ENCODE assay signal across 9 cellular contexts in genomic region chr20:2172305-2173175, GRCh38.
A peak's percentile ranks its signal among the peaks of the same experiment; 100 is the strongest.
DNase-seq lines count a peak whose midpoint lies in the region; ATAC-seq and TF ChIP-seq lines count a peak whose summit lies in the region.
"Had no signal": no experiment of that assay in that cellular context is flagged by ENCODE, and none has a peak within 500 bp of the region (broad histone marks: within the 10 kb centered on the region; RNA-seq: fewer than 3 reads in every experiment).

No MANE protein-coding gene starts in this region.

- TF ChIP-seq CTCF in PC-3 (conservative IDR thresholded peaks at IDR 0.05; ENCODE audit: low read depth, low read length) (peak; percentile 95), neural progenitor cell (IDR thresholded peaks at IDR 0.05) (peak; percentile 97), stomach (IDR thresholded peaks at IDR 0.05) (peak in 5 of 7 experiments; percentile 81 to 92 (median 85))

- H3K9me2 ChIP-seq in PC-3 (replicated peaks; ENCODE audit: low read length): no peaks in the 10 kb centered on the region

- TF ChIP-seq EP300 in stomach (IDR thresholded peaks at IDR 0.05): no peak

- H3K4me1 ChIP-seq in PC-3 (ENCODE audit: insufficient read depth, low read length) (no peaks in the 10 kb centered on the region), neural progenitor cell (no peaks in the 10 kb centered on the region), stomach (peaks cover 0 to 7% (median 3%) of the 10 kb centered on the region in 4 donors)

- TF ChIP-seq POLR2A in stomach (IDR thresholded peaks at IDR 0.05): no peak

- POLR2A ChIA-PET in PC-3 (lab: Charles Lee; ENCODE audit: unreplicated experiment): interaction anchor here (0.7 kb wide), 2 partner anchors 29 to 40 kb away, joined by 4 read pairs; no protein-coding TSS in a partner anchor

- H3K4me3 Mint-ChIP-seq in activated T-cell treated with anti-CD3 and anti-CD28 coated beads, Interleukin-2, amount 50 U/mL, for 72 hours: no peak overlapping the region
- H3K4me3 Mint-ChIP-seq in neural progenitor cell: peak overlapping the region; percentile 54
- H3K4me3 Mint-ChIP-seq: dendritic cell treated with granulocyte-macrophage colony-stimulating factor and Interleukin-4, amounts not matched to agents 40 ng/mL and 50 ng/mL, for 4 days had no signal

- no peak overlapping the region for H3K9ac ChIP-seq in PC-3 (ENCODE audit: low read length)
- H3K9ac ChIP-seq in neural progenitor cell: no peak overlapping the region

- no TSS peak for BruUV-seq in PC-3 (replicated peaks; lab: Mats Ljungman, UMichigan)

- H3K4me3 ChIP-seq in PC-3 (ENCODE audit: low read length): no peak overlapping the region; the same call in 1 of the 2 replicates
- H3K4me3 ChIP-seq in neural progenitor cell: no peak overlapping the region
- H3K4me3 ChIP-seq in stomach: no peak overlapping the region

- H3K79me2 ChIP-seq in PC-3 (ENCODE audit: low read length) (no peaks in the 10 kb centered on the region), neural progenitor cell (ENCODE audit: low read depth) (no peaks in the 10 kb centered on the region)

- H4K20me1 ChIP-seq in PC-3 (ENCODE audit: low read length): no peaks in the 10 kb centered on the region
- no peaks in the 10 kb centered on the region for H4K20me1 ChIP-seq in neural progenitor cell (ENCODE audit: low read depth)

- H3K4me2 ChIP-seq in PC-3 (ENCODE audit: low read length) (peak overlapping the region; percentile 71), neural progenitor cell (peak overlapping the region; percentile 66)

- H3K36me3 Mint-ChIP-seq in activated T-cell treated with anti-CD3 and anti-CD28 coated beads, Interleukin-2, amount 50 U/mL, for 72 hours (ENCODE audit: insufficient read depth in 2 of 2): peaks cover 0 to 1% of the 10 kb centered on the region in 2 donors
- no peaks in the 10 kb centered on the region for H3K36me3 Mint-ChIP-seq in neural progenitor cell

- no peak overlapping the region for H2AFZ ChIP-seq in PC-3 (ENCODE audit: low read length)
- no peak overlapping the region for H2AFZ ChIP-seq in neural progenitor cell (replicated peaks)

- H3F3A ChIP-seq in PC-3 (ENCODE audit: low read length, unreplicated experiment): no peaks in the 10 kb centered on the region
- H3F3A ChIP-seq in neural progenitor cell (ENCODE audit: low read depth): no peaks in the 10 kb centered on the region

- peaks cover 40% of the 10 kb centered on the region for H3K27me3 ChIP-seq in PC-3 (ENCODE audit: low read length)
- peaks cover 4% of the 10 kb centered on the region for H3K27me3 ChIP-seq in neural progenitor cell
- peaks cover 0 to 8% (median 0%) of the 10 kb centered on the region in 3 donors for H3K27me3 ChIP-seq in stomach

- H3K27ac Mint-ChIP-seq in activated T-cell treated with anti-CD3 and anti-CD28 coated beads, Interleukin-2, amount 50 U/mL, for 72 hours: no peak overlapping the region
- peak overlapping the region; percentile 73 for H3K27ac Mint-ChIP-seq in neural progenitor cell
- H3K27ac Mint-ChIP-seq: dendritic cell treated with granulocyte-macrophage colony-stimulating factor and Interleukin-4, amounts not matched to agents 40 ng/mL and 50 ng/mL, for 4 days had no signal

- intact Hi-C loops in PC-3 (cut with micrococcal nuclease) (loop anchor here (1.0 to 5.0 kb wide), 6 partner anchors 80 to 410 kb away; no protein-coding TSS in a partner anchor), stomach (cut with DNase I; ENCODE audit: low total_unique reads) (loop anchor here (5.0 to 10.0 kb wide), 2 partner anchors 205 to 398 kb away; no protein-coding TSS in a partner anchor)

- WGBS in stomach, 5 donors: 16 to 32% (median 19%) methylated on average over 12 to 17 of the region's 17 CpGs

- H3K4me1 Mint-ChIP-seq in activated T-cell treated with anti-CD3 and anti-CD28 coated beads, Interleukin-2, amount 50 U/mL, for 72 hours (ENCODE audit: low read depth): no peaks in the 10 kb centered on the region
- H3K4me1 Mint-ChIP-seq in neural progenitor cell: peaks cover 6% of the 10 kb centered on the region

- no peaks in the 10 kb centered on the region for H3K9me3 ChIP-seq in PC-3 (ENCODE audit: low read length)
- no peaks in the 10 kb centered on the region for H3K9me3 ChIP-seq in neural progenitor cell (ENCODE audit: low read depth)
- H3K9me3 ChIP-seq in stomach: no peaks in the 10 kb centered on the region

- no peaks in the 10 kb centered on the region for H3K9me3 Mint-ChIP-seq in activated T-cell treated with anti-CD3 and anti-CD28 coated beads, Interleukin-2, amount 50 U/mL, for 72 hours
- H3K9me3 Mint-ChIP-seq in neural progenitor cell: no peaks in the 10 kb centered on the region
- H3K9me3 Mint-ChIP-seq: dendritic cell treated with granulocyte-macrophage colony-stimulating factor and Interleukin-4, amounts not matched to agents 40 ng/mL and 50 ng/mL, for 4 days had no signal

- ATAC-seq in PC-3: peak; percentile 89
- ATAC-seq in activated T-cell treated with anti-CD3 and anti-CD28 coated beads, Interleukin-2, amount 50 U/mL, for 72 hours (replicated peaks in 1 of 2): peak; percentile 65 to 71
- no peak for ATAC-seq in HG03342 (IDR thresholded peaks at IDR 0.05; ENCODE audit: unreplicated experiment)

- H3K27ac ChIP-seq in PC-3 (ENCODE audit: low read length): no peak overlapping the region
- H3K27ac ChIP-seq in neural progenitor cell: no peak overlapping the region
- H3K27ac ChIP-seq in stomach: no peak overlapping the region

- H3K27me3 Mint-ChIP-seq in activated T-cell treated with anti-CD3 and anti-CD28 coated beads, Interleukin-2, amount 50 U/mL, for 72 hours (ENCODE audit: low read depth): peaks cover 20% of the 10 kb centered on the region
- H3K27me3 Mint-ChIP-seq in neural progenitor cell (ENCODE audit: insufficient read depth, low read depth): peaks cover 8% of the 10 kb centered on the region

- CTCF ChIA-PET in PC-3 (lab: Charles Lee): interaction anchor here (0.6 to 1.6 kb wide), 9 partner anchors 11 to 601 kb away, joined by 3 to 14 read pairs (median 3); no protein-coding TSS in a partner anchor

- no peaks in the 10 kb centered on the region for H3K36me3 ChIP-seq in PC-3 (ENCODE audit: low read depth, low read length)
- no peaks in the 10 kb centered on the region for H3K36me3 ChIP-seq in neural progenitor cell
- H3K36me3 ChIP-seq in stomach: no peaks in the 10 kb centered on the region

- DNase-seq in COLO829 (ENCODE audit: low spot score) (peak; percentile 86), HT-29 (ENCODE audit: low spot score) (peak; percentile 70), PC-3 (peak; percentile 74), fibroblast of peridontal ligament (ENCODE audit: extremely low read depth) (peak; percentile 63), neural progenitor cell (ENCODE audit: low spot score) (peak; percentile 79), stomach (peak; percentile 80)
- peak; percentile 63 to 70 for DNase-seq in activated T-cell treated with anti-CD3 and anti-CD28 coated beads, Interleukin-2, amount 50 U/mL, for 72 hours
